In genomic region chr7:143436539-143436938, GRCh38 we compare ENCODE assay signal across 14 cellular contexts. TPM values are rescaled to one million over a fixed set of nuclear protein-coding genes. Genes with fewer than 3 reads are reported as not detected.
DNase-seq lines count a peak whose midpoint lies in the region; ATAC-seq and TF ChIP-seq lines count a peak whose summit lies in the region.
"Had no signal": no experiment of that assay in that cellular context is flagged by ENCODE, and none has a peak within 500 bp of the region (broad histone marks: within the 10 kb centered on the region; RNA-seq: fewer than 3 reads in every experiment).

No MANE protein-coding gene starts in this region.

- no peak for TF ChIP-seq CTCF in neural progenitor cell (IDR thresholded peaks at IDR 0.05)

- H3F3A ChIP-seq in neural progenitor cell (ENCODE audit: low read depth) = no peaks in the 10 kb centered on the region

- no peaks in the 10 kb centered on the region for H3K36me3 Mint-ChIP-seq in neural progenitor cell

- no peaks in the 10 kb centered on the region for H3K36me3 ChIP-seq in neural progenitor cell

- DNase-seq in neural progenitor cell (ENCODE audit: low spot score) (no peak), NCI-H1436 (lab: John Stamatoyannopoulos, UW) (no peak), KBM-7 (no peak), G401 (ENCODE audit: low spot score) (no peak)
- DNase-seq in activated CD4-positive, alpha-beta T cell treated with anti-CD3 and anti-CD28 coated beads, Interleukin-2, amount 50 U/mL, for 1 hour = no peak
- DNase-seq: NCI-H345; posterior cingulate gyrus; SHP77 treated with DMSO at 0.1 percent for 48 hours; stimulated activated CD4-positive, alpha-beta T cell treated with anti-CD3 and anti-CD28 coated beads, Interleukin-4, amount 100 ng/mL, for 1 hour; stimulated activated naive CD8-positive, alpha-beta T cell treated with anti-CD3 and anti-CD28 coated beads, Interleukin-15, amount 100 ng/mL, for 72 hours had no signal

- no peaks in the 10 kb centered on the region for H3K4me1 Mint-ChIP-seq in neural progenitor cell

- H3K4me3 Mint-ChIP-seq in neural progenitor cell = no peak overlapping the region
- H3K4me3 Mint-ChIP-seq: stimulated activated naive CD8-positive, alpha-beta T cell treated with anti-CD3 and anti-CD28 coated beads, Interleukin-15, amount 100 ng/mL, for 72 hours had no signal

- H3K4me3 ChIP-seq in neural progenitor cell = no peak overlapping the region

- H3K27me3 Mint-ChIP-seq in neural progenitor cell (ENCODE audit: insufficient read depth, low read depth) = no peaks in the 10 kb centered on the region
- H3K27me3 Mint-ChIP-seq: stimulated activated naive CD8-positive, alpha-beta T cell treated with anti-CD3 and anti-CD28 coated beads, Interleukin-15, amount 100 ng/mL, for 72 hours had no signal

- H3K9me3 Mint-ChIP-seq in neural progenitor cell = peaks cover 2% of the 10 kb centered on the region
- H3K9me3 Mint-ChIP-seq: stimulated activated naive CD8-positive, alpha-beta T cell treated with anti-CD3 and anti-CD28 coated beads, Interleukin-15, amount 100 ng/mL, for 72 hours had no signal

- no peaks in the 10 kb centered on the region for H3K79me2 ChIP-seq in neural progenitor cell (ENCODE audit: low read depth)

- ATAC-seq in GM19455 (IDR thresholded peaks at IDR 0.05; ENCODE audit: unreplicated experiment) (peak; percentile 63), HG02798 (IDR thresholded peaks at IDR 0.05; ENCODE audit: poor library complexity, unreplicated experiment) (peak; percentile 88), HG03442 (IDR thresholded peaks at IDR 0.05; ENCODE audit: unreplicated experiment) (peak; percentile 49)

- H3K9me3 ChIP-seq in neural progenitor cell (ENCODE audit: low read depth) = no peaks in the 10 kb centered on the region

- H3K27me3 ChIP-seq in neural progenitor cell = no peaks in the 10 kb centered on the region

- H4K20me1 ChIP-seq in neural progenitor cell (ENCODE audit: low read depth) = no peaks in the 10 kb centered on the region

- in situ Hi-C loops in KBM-7 (cut with MboI; ENCODE audit: low pct_unique_long_range_greater_than_20kb, low sequenced_read_pairs) = no loop called here
- in situ Hi-C loops in G401 (cut with HindIII; ENCODE audit: low sequenced_read_pairs) = no loop called here

- no peak overlapping the region for H2AFZ ChIP-seq in neural progenitor cell (replicated peaks)

- H3K4me1 ChIP-seq in neural progenitor cell = no peaks in the 10 kb centered on the region

- no peak overlapping the region for H3K27ac ChIP-seq in neural progenitor cell

- H3K27ac Mint-ChIP-seq in neural progenitor cell = peak overlapping the region; percentile 10

- no peak overlapping the region for H3K9ac ChIP-seq in neural progenitor cell

- no peak overlapping the region for H3K4me2 ChIP-seq in neural progenitor cell

RNA-seq across cellular contexts. Expression of gene TAS2R60, which starts 6.7 kb away (rescaled TPM):
- total RNA-seq in neural progenitor cell (ENCODE audit: low replicate concordance) = not detected in 2 replicates
- not detected in 2 replicates for total RNA-seq in G401 (2014; rRNA removed; shearing (Covaris generic))
- total RNA-seq: bronchial epithelial cell had no signal

RNA-seq across cellular contexts. Expression of gene EPHA1, which starts 27.9 kb away (rescaled TPM):
- 4.1 and 6.0 TPM in 2 replicates for total RNA-seq in neural progenitor cell (ENCODE audit: low replicate concordance)
- not detected in 2 replicates for total RNA-seq in G401 (2014; rRNA removed; shearing (Covaris generic))

RNA-seq across cellular contexts. Expression of gene TAS2R41, which starts 41.1 kb away (rescaled TPM):
- not detected in 2 replicates for total RNA-seq in neural progenitor cell (ENCODE audit: low replicate concordance)
- not detected in 2 replicates for total RNA-seq in G401 (2014; rRNA removed; shearing (Covaris generic))
- total RNA-seq: bronchial epithelial cell had no signal

RNA-seq across cellular contexts. Expression of gene ZYX, which starts 55.4 kb away (rescaled TPM):
- 5.2 and 21.5 TPM in 2 replicates for total RNA-seq in neural progenitor cell (ENCODE audit: low replicate concordance)
- total RNA-seq in G401 (2014; rRNA removed; shearing (Covaris generic)) = 25.0 and 33.5 TPM in 2 replicates
